Comparison of ENCODE assay signal across 1 cellular context in the genomic region with DNA sequence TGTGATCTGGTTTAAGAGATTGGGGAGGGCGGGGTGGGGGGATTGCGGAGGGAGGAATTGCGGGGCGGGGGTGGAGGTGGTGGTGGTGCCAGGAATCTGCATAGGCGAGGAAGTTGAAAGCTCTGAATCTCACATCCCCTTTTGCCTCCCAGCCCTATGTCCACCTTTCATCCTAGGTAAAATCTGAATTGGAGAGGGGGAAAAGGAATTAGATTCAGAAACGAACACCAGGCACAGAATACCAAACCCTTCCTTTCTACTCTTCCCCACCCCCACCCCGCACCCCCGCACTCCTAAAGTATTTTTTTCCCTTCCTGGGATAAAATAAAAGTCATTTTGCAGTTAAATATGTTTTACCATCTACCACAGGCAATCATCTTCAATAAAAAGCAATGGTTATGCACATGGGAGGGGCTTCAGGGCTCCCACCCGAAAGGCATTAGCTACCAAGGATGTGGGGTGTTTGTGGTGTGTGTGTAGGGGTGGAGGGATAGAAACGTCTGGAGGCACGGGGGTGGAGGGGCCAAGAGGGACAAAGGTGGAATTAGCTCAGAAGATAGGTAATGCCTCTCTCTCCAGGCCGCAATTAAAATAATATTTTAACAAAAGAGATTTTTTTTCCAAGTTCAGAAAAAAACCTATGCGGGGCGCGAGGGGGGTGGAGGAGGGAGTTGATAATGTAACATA.
TF ChIP-seq lines count a peak whose summit lies in the region.

No MANE protein-coding gene starts in this region.

TF ChIP-seq in GM23338, 12 proteins besides CTCF, POLR2A, EP300 and RAD21 (continued from another document):
- TF ChIP-seq ZNF462 (CRISPR knock-in tag; IDR thresholded peaks at IDR 0.05) = no peak
- TF ChIP-seq STAT1 (IDR thresholded peaks at IDR 0.05; ENCODE audit: unreplicated experiment) = no peak
- no peak for TF ChIP-seq CREB1 (CRISPR knock-in tag; IDR thresholded peaks at IDR 0.05; ENCODE audit: low read depth)
- TF ChIP-seq JUNB (IDR thresholded peaks at IDR 0.05; ENCODE audit: unreplicated experiment) = no peak
- no peak for TF ChIP-seq ZNF114 (CRISPR knock-in tag; IDR thresholded peaks at IDR 0.05)
- no peak for TF ChIP-seq EZH2 (IDR thresholded peaks at IDR 0.05; ENCODE audit: low read depth, unreplicated experiment)
TF ChIP-seq in GM23338: peak in this region for 0.
